ENCODE assay signal across 2 cellular contexts in genomic region chr11:34278175-34278574, GRCh38.
TF ChIP-seq lines count a peak whose summit lies in the region.

No MANE protein-coding gene starts in this region.

TF ChIP-seq in HepG2, 621 proteins besides CTCF, POLR2A, EP300 and RAD21:
- TF ChIP-seq NFE2L1 (CRISPR knock-in tag; IDR thresholded peaks at IDR 0.05; ENCODE audit: borderline replicate concordance) (no peak), GLI4 (CRISPR knock-in tag; IDR thresholded peaks at IDR 0.05; ENCODE audit: borderline replicate concordance) (no peak), ZNF724P (CRISPR knock-in tag; IDR thresholded peaks at IDR 0.05; ENCODE audit: borderline replicate concordance) (no peak), ZNF232 (CRISPR knock-in tag; IDR thresholded peaks at IDR 0.05; ENCODE audit: borderline replicate concordance) (no peak), CHCHD3 (CRISPR knock-in tag; IDR thresholded peaks at IDR 0.05) (no peak), ZNF780A (CRISPR knock-in tag; IDR thresholded peaks at IDR 0.05) (no peak), HIVEP1 (CRISPR knock-in tag; IDR thresholded peaks at IDR 0.05) (no peak), ZNF30 (CRISPR knock-in tag; IDR thresholded peaks at IDR 0.05) (no peak), NFATC3 (CRISPR knock-in tag; IDR thresholded peaks at IDR 0.05) (no peak), ASH2L (IDR thresholded peaks at IDR 0.05; ENCODE audit: insufficient read length, low read depth, low read length) (no peak)
- TF ChIP-seq, protein P1, sequence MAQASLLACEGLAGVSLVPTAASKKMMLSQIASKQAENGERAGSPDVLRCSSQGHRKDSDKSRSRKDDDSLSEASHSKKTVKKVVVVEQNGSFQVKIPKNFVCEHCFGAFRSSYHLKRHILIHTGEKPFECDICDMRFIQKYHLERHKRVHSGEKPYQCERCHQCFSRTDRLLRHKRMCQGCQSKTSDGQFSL (CRISPR knock-in tag; IDR thresholded peaks at IDR 0.05): no peak

TF ChIP-seq in K562, 482 proteins besides CTCF, POLR2A, EP300 and RAD21:
- TF ChIP-seq ZNF239 (CRISPR knock-in tag; IDR thresholded peaks at IDR 0.05): peak; percentile 99
- no peak for TF ChIP-seq SREBF1 (IDR thresholded peaks at IDR 0.05; ENCODE audit: borderline replicate concordance, low read depth, low read length)
- peak; percentile 95 for TF ChIP-seq RBM25 (IDR thresholded peaks at IDR 0.05; ENCODE audit: low read depth, low read length, severe bottlenecking)
